In the genomic region with DNA sequence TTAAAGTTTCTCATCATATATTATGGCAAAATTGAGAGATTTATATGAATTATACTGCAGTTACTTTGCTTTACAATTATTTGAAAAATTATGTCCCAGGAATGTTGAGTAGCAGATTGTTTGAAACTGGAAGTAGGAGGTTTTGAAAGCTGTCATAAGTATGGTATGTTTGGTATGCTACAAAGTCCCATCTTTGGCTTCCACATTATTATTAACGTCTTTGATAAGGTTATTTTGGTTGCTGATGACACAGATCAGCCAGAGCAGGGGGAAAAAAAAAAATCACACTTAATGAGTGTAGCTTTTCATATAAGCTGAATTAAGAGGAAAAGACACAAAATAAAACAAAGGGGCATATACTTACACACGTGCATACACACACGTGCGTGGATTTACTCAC, we compare ENCODE assay signal across 18 cellular contexts.
DNase-seq lines count a peak whose midpoint lies in the region; ATAC-seq, FAIRE-seq and TF ChIP-seq lines count a peak whose summit lies in the region.
"Had no signal": no experiment of that assay in that cellular context is flagged by ENCODE, and none has a peak within 500 bp of the region (broad histone marks: within the 10 kb centered on the region; RNA-seq: fewer than 3 reads in every experiment).

No MANE protein-coding gene starts in this region.

- no peak for ATAC-seq in lower lobe of right lung
- ATAC-seq: activated naive CD4-positive, alpha-beta T cell treated with anti-CD3 and anti-CD28 coated beads, Interleukin-2, amount 50 U/mL, for 72 hours; left colon had no signal

- DNase-seq in HT1080 (ENCODE audit: low read depth) (peak; percentile 65), astrocyte (ENCODE audit: low read depth) (peak; percentile 60), iris pigment epithelial cell (ENCODE audit: low read depth) (peak; percentile 84), superior temporal gyrus (ENCODE audit: extremely low spot score) (no peak), esophagus muscularis mucosa (ENCODE audit: extremely low spot score) (no peak), lower lobe of right lung (no peak)
- no peak for DNase-seq in stimulated activated CD4-positive, alpha-beta T cell treated with anti-CD3 and anti-CD28 coated beads, Interleukin-4, amount 100 ng/mL, for 24 hours
- DNase-seq: activated CD4-positive, alpha-beta T cell treated with anti-CD3 and anti-CD28 coated beads, Interleukin-2, amount 10 ng/mL, durations not matched to agents 24 days and 14 days; activated T-cell treated with anti-CD3 and anti-CD28 coated beads for 4 hours; DMS 273 treated with DMSO at 0.1 percent for 48 hours; left colon; naive B cell; NCI-H2107; T-helper 9 cell had no signal

- no peaks in the 10 kb centered on the region for H3K27me3 Mint-ChIP-seq in astrocyte (ENCODE audit: low read depth, unreplicated experiment)
- H3K27me3 Mint-ChIP-seq: activated CD4-positive, alpha-beta T cell treated with anti-CD3 and anti-CD28 coated beads, Interleukin-2, amount 10 ng/mL, durations not matched to agents 24 days and 14 days; naive B cell had no signal

- peaks cover 13% of the 10 kb centered on the region for H3K4me1 ChIP-seq in ACC112 (ENCODE audit: control insufficient read depth, insufficient read depth, low read length, unreplicated experiment)
- peaks cover 6% of the 10 kb centered on the region for H3K4me1 ChIP-seq in astrocyte (ENCODE audit: insufficient read depth, low read length)
- H3K4me1 ChIP-seq in esophagus muscularis mucosa: no peaks in the 10 kb centered on the region
- no peaks in the 10 kb centered on the region for H3K4me1 ChIP-seq in lower lobe of right lung

- WGBS in esophagus muscularis mucosa: 63% methylated on average over 4 of the region's 4 CpGs

- H3K79me2 ChIP-seq in ACC112 (ENCODE audit: control insufficient read depth, insufficient read depth, low read length, unreplicated experiment) (no peaks in the 10 kb centered on the region), astrocyte (ENCODE audit: insufficient read depth, low read length) (no peaks in the 10 kb centered on the region)

- no peaks in the 10 kb centered on the region for H4K20me1 ChIP-seq in astrocyte (ENCODE audit: insufficient read depth, low read length)

- no peak overlapping the region for H3K4me3 Mint-ChIP-seq in astrocyte (ENCODE audit: unreplicated experiment)
- H3K4me3 Mint-ChIP-seq: activated CD4-positive, alpha-beta T cell treated with anti-CD3 and anti-CD28 coated beads, Interleukin-2, amount 10 ng/mL, durations not matched to agents 24 days and 14 days; naive B cell had no signal

- peak; percentile 13 for FAIRE-seq in astrocyte (lab: Jason Lieb, UNC)
- FAIRE-seq: endometrium had no signal

- H3K9ac ChIP-seq in astrocyte (ENCODE audit: low read length): no peak overlapping the region

- no peak overlapping the region for H3K27ac ChIP-seq in ACC112 (ENCODE audit: low read depth, low read length)
- H3K27ac ChIP-seq in astrocyte (ENCODE audit: low read depth, low read length): no peak overlapping the region
- no peak overlapping the region for H3K27ac ChIP-seq in esophagus muscularis mucosa (replicated peaks in 1 of 4)
- no peak overlapping the region for H3K27ac ChIP-seq in lower lobe of right lung
- H3K27ac ChIP-seq: thoracic aorta had no signal

- TF ChIP-seq POLR2A in esophagus muscularis mucosa (IDR thresholded peaks at IDR 0.05; ENCODE audit: low read depth): no peak

- no peak for TF ChIP-seq CTCF in astrocyte (IDR thresholded peaks at IDR 0.05; ENCODE audit: insufficient read depth, low read depth, low read length)
- TF ChIP-seq CTCF in esophagus muscularis mucosa (IDR thresholded peaks at IDR 0.05): no peak
- no peak for TF ChIP-seq CTCF in lower lobe of right lung (IDR thresholded peaks at IDR 0.05)

- H3K4me3 ChIP-seq in ACC112 (ENCODE audit: low read depth, low read length) (peak overlapping the region; percentile 23; the same call in 1 of the 2 replicates), astrocyte (ENCODE audit: insufficient read depth, low read depth, low read length) (no peak overlapping the region), esophagus muscularis mucosa (no peak overlapping the region), lower lobe of right lung (no peak overlapping the region)
- H3K4me3 ChIP-seq: thoracic aorta had no signal

- H3K27me3 ChIP-seq in ACC112 (ENCODE audit: insufficient read depth, low read length) (no peaks in the 10 kb centered on the region), astrocyte (ENCODE audit: insufficient read depth, low read length) (no peaks in the 10 kb centered on the region), esophagus muscularis mucosa (no peaks in the 10 kb centered on the region), lower lobe of right lung (ENCODE audit: low read depth) (no peaks in the 10 kb centered on the region)

- intact Hi-C loops in esophagus muscularis mucosa (cut with DNase I) (no loop called here), lower lobe of right lung (cut with DNase I) (no loop called here)

- H3K36me3 ChIP-seq in ACC112 (ENCODE audit: insufficient read depth, low read length) (no peaks in the 10 kb centered on the region), astrocyte (ENCODE audit: insufficient read depth, low read length) (no peaks in the 10 kb centered on the region), esophagus muscularis mucosa (no peaks in the 10 kb centered on the region), lower lobe of right lung (no peaks in the 10 kb centered on the region)
- H3K36me3 ChIP-seq: thoracic aorta had no signal

- TF ChIP-seq EP300 in esophagus muscularis mucosa (IDR thresholded peaks at IDR 0.05): no peak

- H2AFZ ChIP-seq in ACC112 (ENCODE audit: low read length, unreplicated experiment) (peak overlapping the region; percentile 32), astrocyte (ENCODE audit: low read depth, low read length) (no peak overlapping the region)

- H3K36me3 Mint-ChIP-seq in astrocyte (ENCODE audit: low read depth, unreplicated experiment): peaks cover 4% of the 10 kb centered on the region

- peaks cover 5% of the 10 kb centered on the region for H3K9me3 Mint-ChIP-seq in astrocyte (ENCODE audit: unreplicated experiment)

- peak overlapping the region; percentile 34 for H3K4me2 ChIP-seq in astrocyte (ENCODE audit: low read length)

- H3K27ac Mint-ChIP-seq in astrocyte (ENCODE audit: unreplicated experiment): peak overlapping the region; percentile 81
- H3K27ac Mint-ChIP-seq: activated CD4-positive, alpha-beta T cell treated with anti-CD3 and anti-CD28 coated beads, Interleukin-2, amount 10 ng/mL, durations not matched to agents 24 days and 14 days; activated naive CD4-positive, alpha-beta T cell treated with anti-CD3 and anti-CD28 coated beads, Interleukin-2, amount 50 U/mL, for 72 hours; naive B cell had no signal

- peaks cover 16% of the 10 kb centered on the region for H3K4me1 Mint-ChIP-seq in astrocyte (ENCODE audit: low read depth, unreplicated experiment)
- H3K4me1 Mint-ChIP-seq: activated CD4-positive, alpha-beta T cell treated with anti-CD3 and anti-CD28 coated beads, Interleukin-2, amount 10 ng/mL, durations not matched to agents 24 days and 14 days; naive B cell had no signal

- no peaks in the 10 kb centered on the region for H3K9me3 ChIP-seq in astrocyte (ENCODE audit: insufficient read depth, low read depth, low read length)
- peaks cover 0 to 7% (median 2%) of the 10 kb centered on the region in 4 donors for H3K9me3 ChIP-seq in esophagus muscularis mucosa
- peaks cover 8% of the 10 kb centered on the region for H3K9me3 ChIP-seq in lower lobe of right lung
- H3K9me3 ChIP-seq: thoracic aorta had no signal

Comparison
In these comparisons a context has a peak if more than half of its experiments do, and no peak if none do; other contexts are left out.
1. DNase-seq: peak in HT1080 (single experiment), astrocyte (single experiment) and iris pigment epithelial cell (single experiment); none in superior temporal gyrus (single experiment), esophagus muscularis mucosa (single experiment), stimulated activated CD4-positive, alpha-beta T cell treated with anti-CD3 and anti-CD28 coated beads, Interleukin-4, amount 100 ng/mL, for 24 hours (single experiment) and lower lobe of right lung (single experiment).